In the genomic region with DNA sequence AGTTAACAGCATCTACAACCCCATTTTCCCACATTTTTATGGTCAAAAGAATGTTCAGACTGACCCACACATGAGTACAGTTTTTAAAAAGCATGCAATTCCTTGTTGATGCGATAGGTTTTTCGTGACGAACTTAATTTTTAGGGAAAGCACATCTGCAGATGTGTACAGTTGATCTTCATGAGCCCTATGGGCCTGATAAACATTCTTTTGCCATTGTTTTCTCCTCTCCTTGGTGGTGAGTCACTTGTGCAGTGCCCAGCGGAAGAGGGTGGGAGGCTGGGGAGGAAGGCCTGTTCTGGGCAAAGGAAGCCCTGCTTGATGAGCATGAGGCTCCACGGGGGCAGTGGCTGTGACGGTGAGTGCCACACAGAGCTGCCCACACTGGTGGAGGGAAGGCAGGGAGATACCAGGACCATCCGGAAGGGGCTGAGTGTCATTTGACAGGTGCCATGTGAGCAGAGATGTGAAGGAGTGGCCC, we compare ENCODE assay signal across 8 cellular contexts. TPM values are rescaled to one million over a fixed set of nuclear protein-coding genes. Genes with fewer than 3 reads are reported as not detected.
DNase-seq lines count a peak whose midpoint lies in the region; ATAC-seq and TF ChIP-seq lines count a peak whose summit lies in the region.

No MANE protein-coding gene starts in this region.

- H3K36me3 Mint-ChIP-seq in activated CD4-positive, alpha-beta T cell treated with anti-CD3 and anti-CD28 coated beads for 36 hours (ENCODE audit: low read depth), result peaks cover 79% of the 10 kb centered on the region
- peaks cover 83% of the 10 kb centered on the region for H3K36me3 Mint-ChIP-seq in activated CD8-positive, alpha-beta T cell treated with anti-CD3 and anti-CD28 coated beads for 36 hours (ENCODE audit: low read depth)
- peaks cover 15% of the 10 kb centered on the region for H3K36me3 Mint-ChIP-seq in stimulated activated memory B cell treated with anti-CD40 and anti-IgM and Interleukin-4, amounts not matched to agents 10 μg/mL and 1 μg/mL and 100 μg/mL, for 72 hours

- peaks cover 87% of the 10 kb centered on the region for H3K4me1 Mint-ChIP-seq in activated CD4-positive, alpha-beta T cell treated with anti-CD3 and anti-CD28 coated beads for 36 hours
- H3K4me1 Mint-ChIP-seq in activated CD8-positive, alpha-beta T cell treated with anti-CD3 and anti-CD28 coated beads for 36 hours (ENCODE audit: low read depth), result peaks cover 82% of the 10 kb centered on the region
- peaks cover 94% of the 10 kb centered on the region for H3K4me1 Mint-ChIP-seq in stimulated activated memory B cell treated with anti-CD40 and anti-IgM and Interleukin-4, amounts not matched to agents 10 μg/mL and 1 μg/mL and 100 μg/mL, for 72 hours

- H3K9me3 Mint-ChIP-seq in activated CD4-positive, alpha-beta T cell treated with anti-CD3 and anti-CD28 coated beads for 36 hours (ENCODE audit: low read depth), result no peaks in the 10 kb centered on the region
- H3K9me3 Mint-ChIP-seq in activated CD8-positive, alpha-beta T cell treated with anti-CD3 and anti-CD28 coated beads for 36 hours, result no peaks in the 10 kb centered on the region
- no peaks in the 10 kb centered on the region for H3K9me3 Mint-ChIP-seq in stimulated activated memory B cell treated with anti-CD40 and anti-IgM and Interleukin-4, amounts not matched to agents 10 μg/mL and 1 μg/mL and 100 μg/mL, for 72 hours

- CTCF ChIA-PET in activated CD4-positive, alpha-beta T cell treated with anti-CD3 and anti-CD28 coated beads for 36 hours (lab: Charles Lee), result no interaction called here
- CTCF ChIA-PET in activated CD8-positive, alpha-beta T cell treated with anti-CD3 and anti-CD28 coated beads for 36 hours (lab: Charles Lee), result no interaction called here

- POLR2A ChIA-PET in activated CD4-positive, alpha-beta T cell treated with anti-CD3 and anti-CD28 coated beads for 36 hours (lab: Charles Lee), result interaction anchor here (1.0 to 1.3 kb wide), 2 partner anchors 10 to 13 kb away, joined by 3 read pairs; no protein-coding TSS in a partner anchor
- POLR2A ChIA-PET in activated CD8-positive, alpha-beta T cell treated with anti-CD3 and anti-CD28 coated beads for 36 hours (lab: Charles Lee), result interaction anchor here (0.6 to 1.2 kb wide), 4 partner anchors 10 to 14 kb away, joined by 3 to 7 read pairs (median 4); no protein-coding TSS in a partner anchor

- peak; percentile 45 for DNase-seq in activated CD4-positive, alpha-beta T cell treated with anti-CD3 and anti-CD28 coated beads for 36 hours
- DNase-seq in activated CD4-positive, alpha-beta T cell treated with anti-CD3 and anti-CD28 coated beads for 1 hour, result no peak
- DNase-seq in activated CD8-positive, alpha-beta T cell treated with anti-CD3 and anti-CD28 coated beads for 36 hours, result peak; percentile 48
- DNase-seq in foreskin melanocyte (peak; percentile 58), OCI-M2 (lab: John Stamatoyannopoulos, UW; ENCODE audit: unreplicated experiment) (no peak), NCI-H774 (lab: John Stamatoyannopoulos, UW) (no peak), NOMO-1 treated with DMSO at 0.1 percent for 48 hours (lab: John Stamatoyannopoulos, UW; ENCODE audit: unreplicated experiment) (no peak)

- TF ChIP-seq CTCF in activated CD8-positive, alpha-beta T cell treated with anti-CD3 and anti-CD28 coated beads for 36 hours (IDR thresholded peaks at IDR 0.05), result no peak

- ATAC-seq in activated CD4-positive, alpha-beta T cell treated with anti-CD3 and anti-CD28 coated beads for 36 hours, result peak; percentile 28
- ATAC-seq in activated CD8-positive, alpha-beta T cell treated with anti-CD3 and anti-CD28 coated beads for 36 hours, result peak; percentile 46
- ATAC-seq in stimulated activated memory B cell treated with anti-CD40 and anti-IgM and Interleukin-4, amounts not matched to agents 10 μg/mL and 1 μg/mL and 100 μg/mL, for 72 hours, result no peak

- peak overlapping the region; percentile 79 for H3K27ac Mint-ChIP-seq in activated CD4-positive, alpha-beta T cell treated with anti-CD3 and anti-CD28 coated beads for 36 hours
- peak overlapping the region; percentile 88 for H3K27ac Mint-ChIP-seq in activated CD8-positive, alpha-beta T cell treated with anti-CD3 and anti-CD28 coated beads for 36 hours
- H3K27ac Mint-ChIP-seq in stimulated activated memory B cell treated with anti-CD40 and anti-IgM and Interleukin-4, amounts not matched to agents 10 μg/mL and 1 μg/mL and 100 μg/mL, for 72 hours, result peak overlapping the region; percentile 76

- no peaks in the 10 kb centered on the region for H3K27me3 Mint-ChIP-seq in activated CD4-positive, alpha-beta T cell treated with anti-CD3 and anti-CD28 coated beads for 36 hours
- H3K27me3 Mint-ChIP-seq in activated CD8-positive, alpha-beta T cell treated with anti-CD3 and anti-CD28 coated beads for 36 hours, result no peaks in the 10 kb centered on the region
- H3K27me3 Mint-ChIP-seq in stimulated activated memory B cell treated with anti-CD40 and anti-IgM and Interleukin-4, amounts not matched to agents 10 μg/mL and 1 μg/mL and 100 μg/mL, for 72 hours, result no peaks in the 10 kb centered on the region

- intact Hi-C loops in activated CD4-positive, alpha-beta T cell treated with anti-CD3 and anti-CD28 coated beads for 36 hours (cut with DNase I, micrococcal nuclease), result no loop called here
- intact Hi-C loops in activated CD8-positive, alpha-beta T cell treated with anti-CD3 and anti-CD28 coated beads for 36 hours (cut with micrococcal nuclease), result no loop called here

- H3K4me3 Mint-ChIP-seq in activated CD4-positive, alpha-beta T cell treated with anti-CD3 and anti-CD28 coated beads for 36 hours, result peak overlapping the region; percentile 44
- peak overlapping the region; percentile 55 for H3K4me3 Mint-ChIP-seq in activated CD8-positive, alpha-beta T cell treated with anti-CD3 and anti-CD28 coated beads for 36 hours
- H3K4me3 Mint-ChIP-seq in stimulated activated memory B cell treated with anti-CD40 and anti-IgM and Interleukin-4, amounts not matched to agents 10 μg/mL and 1 μg/mL and 100 μg/mL, for 72 hours, result peak overlapping the region; percentile 21

RNA-seq across cellular contexts. Expression of gene ARF1, which starts 5.3 kb away (rescaled TPM):
- 100 to 1,000 TPM; 325 to 337 TPM for total RNA-seq in activated CD4-positive, alpha-beta T cell treated with anti-CD3 and anti-CD28 coated beads for 36 hours
- 100 to 1,000 TPM; 349 to 350 TPM for total RNA-seq in activated CD8-positive, alpha-beta T cell treated with anti-CD3 and anti-CD28 coated beads for 36 hours

RNA-seq across cellular contexts. Expression of gene C1orf35, which starts 15.3 kb away (rescaled TPM):
- total RNA-seq in activated CD4-positive, alpha-beta T cell treated with anti-CD3 and anti-CD28 coated beads for 36 hours, result 10 to 100 TPM; 14.6 to 22.5 TPM
- 10 to 100 TPM; 22.2 to 23.5 TPM for total RNA-seq in activated CD8-positive, alpha-beta T cell treated with anti-CD3 and anti-CD28 coated beads for 36 hours

RNA-seq across cellular contexts. Expression of gene MRPL55, which starts 21.3 kb away (rescaled TPM):
- 10 to 100 TPM; 51.0 to 57.7 TPM for total RNA-seq in activated CD4-positive, alpha-beta T cell treated with anti-CD3 and anti-CD28 coated beads for 36 hours
- 10 to 100 TPM; 67.8 to 68.3 TPM for total RNA-seq in activated CD8-positive, alpha-beta T cell treated with anti-CD3 and anti-CD28 coated beads for 36 hours

RNA-seq across cellular contexts. Expression of gene GUK1, which starts 52.3 kb away (rescaled TPM):
- total RNA-seq in activated CD4-positive, alpha-beta T cell treated with anti-CD3 and anti-CD28 coated beads for 36 hours, result 100 to 1,000 TPM; 196 to 270 TPM
- 100 to 1,000 TPM; 375 to 376 TPM for total RNA-seq in activated CD8-positive, alpha-beta T cell treated with anti-CD3 and anti-CD28 coated beads for 36 hours

Comparison
In these comparisons a context has a peak if more than half of its experiments do, and no peak if none do; other contexts are left out.
1. DNase-seq: peak in activated CD4-positive, alpha-beta T cell treated with anti-CD3 and anti-CD28 coated beads for 36 hours (single experiment), activated CD8-positive, alpha-beta T cell treated with anti-CD3 and anti-CD28 coated beads for 36 hours (single experiment) and foreskin melanocyte (single experiment); none in activated CD4-positive, alpha-beta T cell treated with anti-CD3 and anti-CD28 coated beads for 1 hour (single experiment), OCI-M2 (single experiment), NCI-H774 (single experiment) and NOMO-1 treated with DMSO at 0.1 percent for 48 hours (single experiment).
2. Peak in every context shown above with its lines, with median percentiles within 50 percentile points of each other: H3K27ac Mint-ChIP-seq and H3K4me3 Mint-ChIP-seq.